1 cellular context compared by ENCODE assay signal in the genomic region with DNA sequence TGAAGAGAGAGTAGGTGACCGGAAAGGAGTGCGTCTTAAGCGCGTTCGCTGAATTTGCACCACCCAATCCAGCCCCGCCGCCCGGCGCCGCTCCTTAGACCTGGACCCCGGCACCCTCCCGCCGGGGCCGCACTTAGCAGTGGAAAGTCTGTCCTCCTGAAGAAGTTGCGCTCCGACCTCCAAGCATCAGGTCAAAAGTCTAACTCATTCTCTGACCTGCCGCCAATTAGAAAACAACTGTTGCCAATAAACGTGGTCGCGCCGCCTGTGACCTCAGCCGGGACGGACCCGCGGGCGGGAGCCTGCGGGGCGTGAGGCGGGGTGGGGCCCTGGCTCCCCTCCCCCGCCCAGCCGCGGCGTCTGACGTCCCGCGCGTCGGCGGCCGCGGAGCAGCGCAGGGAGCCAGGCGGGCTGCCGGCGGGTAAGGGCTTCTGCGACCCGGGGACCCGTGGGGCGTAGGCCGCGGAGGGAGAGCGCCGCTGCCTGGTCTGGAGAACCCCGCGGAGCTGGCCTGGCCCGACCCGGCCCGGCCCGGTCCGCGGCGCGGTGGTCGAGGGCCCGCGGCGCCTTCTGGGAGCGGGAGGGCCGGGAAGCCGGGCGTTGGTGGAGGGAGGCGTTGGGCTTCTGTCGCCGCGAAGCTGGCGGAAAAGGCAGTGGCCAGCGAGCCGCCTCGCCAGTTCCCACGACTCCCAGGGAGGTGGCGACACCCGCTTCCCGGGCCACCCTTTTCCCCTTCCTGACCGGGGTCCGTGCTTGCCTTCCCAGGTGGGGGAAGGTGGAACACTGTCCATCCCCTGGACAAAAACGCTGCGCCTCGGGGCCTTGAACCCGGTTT.
A peak's percentile ranks its signal among the peaks of the same experiment; 100 is the strongest.
TF ChIP-seq lines count a peak whose summit lies in the region.

A gene with protein sequence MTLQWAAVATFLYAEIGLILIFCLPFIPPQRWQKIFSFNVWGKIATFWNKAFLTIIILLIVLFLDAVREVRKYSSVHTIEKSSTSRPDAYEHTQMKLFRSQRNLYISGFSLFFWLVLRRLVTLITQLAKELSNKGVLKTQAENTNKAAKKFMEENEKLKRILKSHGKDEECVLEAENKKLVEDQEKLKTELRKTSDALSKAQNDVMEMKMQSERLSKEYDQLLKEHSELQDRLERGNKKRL (plus strand): TSS at position 366 of the 835 bp plus-strand sequence. CDS start 527 bp downstream, outside the sequence.

TF ChIP-seq in HepG2, 621 proteins besides CTCF, POLR2A, EP300 and RAD21 (continued from another document and continues in another):
- TF ChIP-seq, protein P1, sequence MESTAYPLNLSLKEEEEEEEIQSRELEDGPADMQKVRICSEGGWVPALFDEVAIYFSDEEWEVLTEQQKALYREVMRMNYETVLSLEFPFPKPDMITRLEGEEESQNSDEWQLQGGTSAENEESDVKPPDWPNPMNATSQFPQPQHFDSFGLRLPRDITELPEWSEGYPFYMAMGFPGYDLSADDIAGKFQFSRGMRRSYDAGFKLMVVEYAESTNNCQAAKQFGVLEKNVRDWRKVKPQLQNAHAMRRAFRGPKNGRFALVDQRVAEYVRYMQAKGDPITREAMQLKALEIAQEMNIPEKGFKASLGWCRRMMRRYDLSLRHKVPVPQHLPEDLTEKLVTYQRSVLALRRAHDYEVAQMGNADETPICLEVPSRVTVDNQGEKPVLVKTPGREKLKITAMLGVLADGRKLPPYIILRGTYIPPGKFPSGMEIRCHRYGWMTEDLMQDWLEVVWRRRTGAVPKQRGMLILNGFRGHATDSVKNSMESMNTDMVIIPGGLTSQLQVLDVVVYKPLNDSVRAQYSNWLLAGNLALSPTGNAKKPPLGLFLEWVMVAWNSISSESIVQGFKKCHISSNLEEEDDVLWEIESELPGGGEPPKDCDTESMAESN (CRISPR knock-in tag; conservative IDR thresholded peaks at IDR 0.05): peak; percentile 82; the same call in 1 of the 2 replicates
- TF ChIP-seq ZNF354B (CRISPR knock-in tag; IDR thresholded peaks at IDR 0.05) (no peak), ZNF776 (CRISPR knock-in tag; IDR thresholded peaks at IDR 0.05) (peak; percentile 87; the same call in 1 of the 2 replicates), MAZ (IDR thresholded peaks at IDR 0.05; ENCODE audit: borderline replicate concordance, low read depth, low read length) (peak; percentile 28), MAZ (CRISPR knock-in tag; IDR thresholded peaks at IDR 0.05; ENCODE audit: low read depth) (peak; percentile 92), ZSCAN9 (CRISPR knock-in tag; IDR thresholded peaks at IDR 0.05; ENCODE audit: borderline replicate concordance) (no peak), ZNF891 (CRISPR knock-in tag; IDR thresholded peaks at IDR 0.05) (no peak), SRY (CRISPR knock-in tag; IDR thresholded peaks at IDR 0.05) (peak; percentile 78; the same call in 1 of the 2 replicates), HOXA9 (CRISPR knock-in tag; IDR thresholded peaks at IDR 0.05; ENCODE audit: borderline replicate concordance) (no peak), ZNF225 (CRISPR knock-in tag; IDR thresholded peaks at IDR 0.05) (no peak), KMT2A (CRISPR knock-in tag; IDR thresholded peaks at IDR 0.05) (peak; percentile 66), ZNF12 (CRISPR knock-in tag; IDR thresholded peaks at IDR 0.05) (no peak), ZNF552 (CRISPR knock-in tag; IDR thresholded peaks at IDR 0.05; ENCODE audit: borderline replicate concordance) (no peak), SP4 (CRISPR knock-in tag; IDR thresholded peaks at IDR 0.05) (peak; percentile 77), ZMYM3 (CRISPR knock-in tag; IDR thresholded peaks at IDR 0.05) (no peak), ZBTB38 (CRISPR knock-in tag; IDR thresholded peaks at IDR 0.05) (peak; percentile 0; the same call in 1 of the 2 replicates), ZNF431 (CRISPR knock-in tag; IDR thresholded peaks at IDR 0.05; ENCODE audit: borderline replicate concordance, low read depth) (peak; percentile 69; the same call in 1 of the 2 replicates), ZBTB7A (CRISPR knock-in tag; IDR thresholded peaks at IDR 0.05) (no peak), ZNF557 (CRISPR knock-in tag; IDR thresholded peaks at IDR 0.05) (no peak), ZKSCAN1 (IDR thresholded peaks at IDR 0.05; ENCODE audit: low read length) (no peak), ZFY (CRISPR knock-in tag; IDR thresholded peaks at IDR 0.05) (peak; percentile 97), FOSL2 (CRISPR knock-in tag; IDR thresholded peaks at IDR 0.05) (no peak; the same call in 1 of the 2 replicates), JARID2 (CRISPR knock-in tag; IDR thresholded peaks at IDR 0.05; ENCODE audit: insufficient replicate concordance) (no peak), TBP (CRISPR knock-in tag; IDR thresholded peaks at IDR 0.05) (no peak), ZFYVE20 (CRISPR knock-in tag; IDR thresholded peaks at IDR 0.05; ENCODE audit: borderline replicate concordance, low read depth) (peak; percentile 66; the same call in 1 of the 2 replicates)
- TF ChIP-seq, protein P2, sequence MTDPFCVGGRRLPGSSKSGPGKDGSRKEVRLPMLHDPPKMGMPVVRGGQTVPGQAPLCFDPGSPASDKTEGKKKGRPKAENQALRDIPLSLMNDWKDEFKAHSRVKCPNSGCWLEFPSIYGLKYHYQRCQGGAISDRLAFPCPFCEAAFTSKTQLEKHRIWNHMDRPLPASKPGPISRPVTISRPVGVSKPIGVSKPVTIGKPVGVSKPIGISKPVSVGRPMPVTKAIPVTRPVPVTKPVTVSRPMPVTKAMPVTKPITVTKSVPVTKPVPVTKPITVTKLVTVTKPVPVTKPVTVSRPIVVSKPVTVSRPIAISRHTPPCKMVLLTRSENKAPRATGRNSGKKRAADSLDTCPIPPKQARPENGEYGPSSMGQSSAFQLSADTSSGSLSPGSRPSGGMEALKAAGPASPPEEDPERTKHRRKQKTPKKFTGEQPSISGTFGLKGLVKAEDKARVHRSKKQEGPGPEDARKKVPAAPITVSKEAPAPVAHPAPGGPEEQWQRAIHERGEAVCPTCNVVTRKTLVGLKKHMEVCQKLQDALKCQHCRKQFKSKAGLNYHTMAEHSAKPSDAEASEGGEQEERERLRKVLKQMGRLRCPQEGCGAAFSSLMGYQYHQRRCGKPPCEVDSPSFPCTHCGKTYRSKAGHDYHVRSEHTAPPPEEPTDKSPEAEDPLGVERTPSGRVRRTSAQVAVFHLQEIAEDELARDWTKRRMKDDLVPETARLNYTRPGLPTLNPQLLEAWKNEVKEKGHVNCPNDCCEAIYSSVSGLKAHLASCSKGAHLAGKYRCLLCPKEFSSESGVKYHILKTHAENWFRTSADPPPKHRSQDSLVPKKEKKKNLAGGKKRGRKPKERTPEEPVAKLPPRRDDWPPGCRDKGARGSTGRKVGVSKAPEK (CRISPR knock-in tag; IDR thresholded peaks at IDR 0.05; ENCODE audit: borderline replicate concordance): no peak; the same call in 1 of the 2 replicates
- TF ChIP-seq, protein P3, sequence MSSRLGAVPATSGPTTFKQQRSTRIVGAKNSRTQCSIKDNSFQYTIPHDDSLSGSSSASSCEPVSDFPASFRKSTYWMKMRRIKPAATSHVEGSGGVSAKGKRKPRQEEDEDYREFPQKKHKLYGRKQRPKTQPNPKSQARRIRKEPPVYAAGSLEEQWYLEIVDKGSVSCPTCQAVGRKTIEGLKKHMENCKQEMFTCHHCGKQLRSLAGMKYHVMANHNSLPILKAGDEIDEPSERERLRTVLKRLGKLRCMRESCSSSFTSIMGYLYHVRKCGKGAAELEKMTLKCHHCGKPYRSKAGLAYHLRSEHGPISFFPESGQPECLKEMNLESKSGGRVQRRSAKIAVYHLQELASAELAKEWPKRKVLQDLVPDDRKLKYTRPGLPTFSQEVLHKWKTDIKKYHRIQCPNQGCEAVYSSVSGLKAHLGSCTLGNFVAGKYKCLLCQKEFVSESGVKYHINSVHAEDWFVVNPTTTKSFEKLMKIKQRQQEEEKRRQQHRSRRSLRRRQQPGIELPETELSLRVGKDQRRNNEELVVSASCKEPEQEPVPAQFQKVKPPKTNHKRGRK (CRISPR knock-in tag; IDR thresholded peaks at IDR 0.05): no peak
- TF ChIP-seq, protein P4, sequence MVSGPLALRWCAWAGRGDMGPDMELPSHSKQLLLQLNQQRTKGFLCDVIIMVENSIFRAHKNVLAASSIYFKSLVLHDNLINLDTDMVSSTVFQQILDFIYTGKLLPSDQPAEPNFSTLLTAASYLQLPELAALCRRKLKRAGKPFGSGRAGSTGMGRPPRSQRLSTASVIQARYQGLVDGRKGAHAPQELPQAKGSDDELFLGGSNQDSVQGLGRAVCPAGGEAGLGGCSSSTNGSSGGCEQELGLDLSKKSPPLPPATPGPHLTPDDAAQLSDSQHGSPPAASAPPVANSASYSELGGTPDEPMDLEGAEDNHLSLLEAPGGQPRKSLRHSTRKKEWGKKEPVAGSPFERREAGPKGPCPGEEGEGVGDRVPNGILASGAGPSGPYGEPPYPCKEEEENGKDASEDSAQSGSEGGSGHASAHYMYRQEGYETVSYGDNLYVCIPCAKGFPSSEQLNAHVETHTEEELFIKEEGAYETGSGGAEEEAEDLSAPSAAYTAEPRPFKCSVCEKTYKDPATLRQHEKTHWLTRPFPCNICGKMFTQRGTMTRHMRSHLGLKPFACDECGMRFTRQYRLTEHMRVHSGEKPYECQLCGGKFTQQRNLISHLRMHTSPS (CRISPR knock-in tag; IDR thresholded peaks at IDR 0.05; ENCODE audit: low read depth): no peak
- TF ChIP-seq, protein P5, sequence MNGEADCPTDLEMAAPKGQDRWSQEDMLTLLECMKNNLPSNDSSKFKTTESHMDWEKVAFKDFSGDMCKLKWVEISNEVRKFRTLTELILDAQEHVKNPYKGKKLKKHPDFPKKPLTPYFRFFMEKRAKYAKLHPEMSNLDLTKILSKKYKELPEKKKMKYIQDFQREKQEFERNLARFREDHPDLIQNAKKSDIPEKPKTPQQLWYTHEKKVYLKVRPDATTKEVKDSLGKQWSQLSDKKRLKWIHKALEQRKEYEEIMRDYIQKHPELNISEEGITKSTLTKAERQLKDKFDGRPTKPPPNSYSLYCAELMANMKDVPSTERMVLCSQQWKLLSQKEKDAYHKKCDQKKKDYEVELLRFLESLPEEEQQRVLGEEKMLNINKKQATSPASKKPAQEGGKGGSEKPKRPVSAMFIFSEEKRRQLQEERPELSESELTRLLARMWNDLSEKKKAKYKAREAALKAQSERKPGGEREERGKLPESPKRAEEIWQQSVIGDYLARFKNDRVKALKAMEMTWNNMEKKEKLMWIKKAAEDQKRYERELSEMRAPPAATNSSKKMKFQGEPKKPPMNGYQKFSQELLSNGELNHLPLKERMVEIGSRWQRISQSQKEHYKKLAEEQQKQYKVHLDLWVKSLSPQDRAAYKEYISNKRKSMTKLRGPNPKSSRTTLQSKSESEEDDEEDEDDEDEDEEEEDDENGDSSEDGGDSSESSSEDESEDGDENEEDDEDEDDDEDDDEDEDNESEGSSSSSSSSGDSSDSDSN (CRISPR knock-in tag; IDR thresholded peaks at IDR 0.05): peak; percentile 98
- TF ChIP-seq, protein P6, sequence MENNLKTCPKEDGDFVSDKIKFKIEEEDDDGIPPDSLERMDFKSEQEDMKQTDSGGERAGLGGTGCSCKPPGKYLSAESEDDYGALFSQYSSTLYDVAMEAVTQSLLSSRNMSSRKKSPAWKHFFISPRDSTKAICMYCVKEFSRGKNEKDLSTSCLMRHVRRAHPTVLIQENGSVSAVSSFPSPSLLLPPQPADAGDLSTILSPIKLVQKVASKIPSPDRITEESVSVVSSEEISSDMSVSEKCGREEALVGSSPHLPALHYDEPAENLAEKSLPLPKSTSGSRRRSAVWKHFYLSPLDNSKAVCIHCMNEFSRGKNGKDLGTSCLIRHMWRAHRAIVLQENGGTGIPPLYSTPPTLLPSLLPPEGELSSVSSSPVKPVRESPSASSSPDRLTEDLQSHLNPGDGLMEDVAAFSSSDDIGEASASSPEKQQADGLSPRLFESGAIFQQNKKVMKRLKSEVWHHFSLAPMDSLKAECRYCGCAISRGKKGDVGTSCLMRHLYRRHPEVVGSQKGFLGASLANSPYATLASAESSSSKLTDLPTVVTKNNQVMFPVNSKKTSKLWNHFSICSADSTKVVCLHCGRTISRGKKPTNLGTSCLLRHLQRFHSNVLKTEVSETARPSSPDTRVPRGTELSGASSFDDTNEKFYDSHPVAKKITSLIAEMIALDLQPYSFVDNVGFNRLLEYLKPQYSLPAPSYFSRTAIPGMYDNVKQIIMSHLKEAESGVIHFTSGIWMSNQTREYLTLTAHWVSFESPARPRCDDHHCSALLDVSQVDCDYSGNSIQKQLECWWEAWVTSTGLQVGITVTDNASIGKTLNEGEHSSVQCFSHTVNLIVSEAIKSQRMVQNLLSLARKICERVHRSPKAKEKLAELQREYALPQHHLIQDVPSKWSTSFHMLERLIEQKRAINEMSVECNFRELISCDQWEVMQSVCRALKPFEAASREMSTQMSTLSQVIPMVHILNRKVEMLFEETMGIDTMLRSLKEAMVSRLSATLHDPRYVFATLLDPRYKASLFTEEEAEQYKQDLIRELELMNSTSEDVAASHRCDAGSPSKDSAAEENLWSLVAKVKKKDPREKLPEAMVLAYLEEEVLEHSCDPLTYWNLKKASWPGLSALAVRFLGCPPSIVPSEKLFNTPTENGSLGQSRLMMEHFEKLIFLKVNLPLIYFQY (CRISPR knock-in tag; IDR thresholded peaks at IDR 0.05; ENCODE audit: borderline replicate concordance): peak; percentile 100
- TF ChIP-seq, protein P7, sequence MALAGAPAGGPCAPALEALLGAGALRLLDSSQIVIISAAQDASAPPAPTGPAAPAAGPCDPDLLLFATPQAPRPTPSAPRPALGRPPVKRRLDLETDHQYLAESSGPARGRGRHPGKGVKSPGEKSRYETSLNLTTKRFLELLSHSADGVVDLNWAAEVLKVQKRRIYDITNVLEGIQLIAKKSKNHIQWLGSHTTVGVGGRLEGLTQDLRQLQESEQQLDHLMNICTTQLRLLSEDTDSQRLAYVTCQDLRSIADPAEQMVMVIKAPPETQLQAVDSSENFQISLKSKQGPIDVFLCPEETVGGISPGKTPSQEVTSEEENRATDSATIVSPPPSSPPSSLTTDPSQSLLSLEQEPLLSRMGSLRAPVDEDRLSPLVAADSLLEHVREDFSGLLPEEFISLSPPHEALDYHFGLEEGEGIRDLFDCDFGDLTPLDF (CRISPR knock-in tag; IDR thresholded peaks at IDR 0.05): peak; percentile 53; the same call in 1 of the 2 replicates
- TF ChIP-seq, protein P8, sequence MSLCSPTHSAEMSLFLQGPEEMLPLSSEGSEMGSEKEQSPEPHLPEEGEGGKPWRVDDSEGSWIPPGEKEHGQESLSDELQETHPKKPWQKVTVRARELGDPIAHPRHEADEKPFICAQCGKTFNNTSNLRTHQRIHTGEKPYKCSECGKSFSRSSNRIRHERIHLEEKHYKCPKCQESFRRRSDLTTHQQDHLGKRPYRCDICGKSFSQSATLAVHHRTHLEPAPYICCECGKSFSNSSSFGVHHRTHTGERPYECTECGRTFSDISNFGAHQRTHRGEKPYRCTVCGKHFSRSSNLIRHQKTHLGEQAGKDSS (CRISPR knock-in tag; IDR thresholded peaks at IDR 0.05; ENCODE audit: borderline replicate concordance, low read depth): 0 out of 2 replicates have a peak, but pooled peaks have one; percentile 10
- TF ChIP-seq, protein P9, sequence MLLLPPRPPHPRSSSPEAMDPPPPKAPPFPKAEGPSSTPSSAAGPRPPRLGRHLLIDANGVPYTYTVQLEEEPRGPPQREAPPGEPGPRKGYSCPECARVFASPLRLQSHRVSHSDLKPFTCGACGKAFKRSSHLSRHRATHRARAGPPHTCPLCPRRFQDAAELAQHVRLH (CRISPR knock-in tag; IDR thresholded peaks at IDR 0.05; ENCODE audit: borderline replicate concordance, low read depth): 0 out of 2 replicates have a peak, but pooled peaks have one; percentile 30
- TF ChIP-seq, protein P10, sequence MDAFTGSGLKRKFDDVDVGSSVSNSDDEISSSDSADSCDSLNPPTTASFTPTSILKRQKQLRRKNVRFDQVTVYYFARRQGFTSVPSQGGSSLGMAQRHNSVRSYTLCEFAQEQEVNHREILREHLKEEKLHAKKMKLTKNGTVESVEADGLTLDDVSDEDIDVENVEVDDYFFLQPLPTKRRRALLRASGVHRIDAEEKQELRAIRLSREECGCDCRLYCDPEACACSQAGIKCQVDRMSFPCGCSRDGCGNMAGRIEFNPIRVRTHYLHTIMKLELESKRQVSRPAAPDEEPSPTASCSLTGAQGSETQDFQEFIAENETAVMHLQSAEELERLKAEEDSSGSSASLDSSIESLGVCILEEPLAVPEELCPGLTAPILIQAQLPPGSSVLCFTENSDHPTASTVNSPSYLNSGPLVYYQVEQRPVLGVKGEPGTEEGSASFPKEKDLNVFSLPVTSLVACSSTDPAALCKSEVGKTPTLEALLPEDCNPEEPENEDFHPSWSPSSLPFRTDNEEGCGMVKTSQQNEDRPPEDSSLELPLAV (CRISPR knock-in tag; conservative IDR thresholded peaks at IDR 0.05; ENCODE audit: low read depth): no peak
